23 cellular contexts compared by ENCODE assay signal in genomic region chr13:50845211-50845610, GRCh38. TPM values are rescaled to one million over a fixed set of nuclear protein-coding genes. Genes with fewer than 3 reads are reported as not detected.
DNase-seq lines count a peak whose midpoint lies in the region; ATAC-seq and TF ChIP-seq lines count a peak whose summit lies in the region.
"Had no signal": no experiment of that assay in that cellular context is flagged by ENCODE, and none has a peak within 500 bp of the region (broad histone marks: within the 10 kb centered on the region; RNA-seq: fewer than 3 reads in every experiment).

No MANE protein-coding gene starts in this region.

- H3K27ac Mint-ChIP-seq in HFFc6 = no peak overlapping the region
- H3K27ac Mint-ChIP-seq: activated naive CD4-positive, alpha-beta T cell treated with anti-CD3 and anti-CD28 coated beads, Interleukin-2, amount 50 U/mL, for 24 hours had no signal

- H3K4me1 Mint-ChIP-seq in HFFc6 (ENCODE audit: low read depth) = no peaks in the 10 kb centered on the region

- H3K9me3 Mint-ChIP-seq in HFFc6 = no peaks in the 10 kb centered on the region
- H3K9me3 Mint-ChIP-seq: activated naive CD4-positive, alpha-beta T cell treated with anti-CD3 and anti-CD28 coated beads, Interleukin-2, amount 50 U/mL, for 24 hours had no signal

- H3K4me2 ChIP-seq in fibroblast of lung (ENCODE audit: extremely low read depth, insufficient read depth, low read length) = no peak overlapping the region

- H3K27me3 ChIP-seq in fibroblast of lung (ENCODE audit: control insufficient read depth, insufficient read depth, low read length) = peaks cover 3% of the 10 kb centered on the region

- no peaks in the 10 kb centered on the region for H4K20me1 ChIP-seq in fibroblast of lung (ENCODE audit: control insufficient read depth, extremely low read depth, insufficient read depth, low read length)

- H3K79me2 ChIP-seq in fibroblast of lung (ENCODE audit: control insufficient read depth, insufficient read depth, low read length) = no peaks in the 10 kb centered on the region

- H3K9me3 ChIP-seq in fibroblast of lung (ENCODE audit: control insufficient read depth, insufficient read depth, low read depth, low read length) = no peaks in the 10 kb centered on the region
- H3K9me3 ChIP-seq: esophagus squamous epithelium, mucosa of descending colon, sigmoid colon, suprapubic skin had no signal

- H3K4me3 ChIP-seq in fibroblast of lung (replicated peaks in 1 of 4; ENCODE audit: control extremely low read depth in 1 of 4, insufficient read depth in 1 of 4, low read depth in 3 of 4, low read length in 4 of 4) (no peak overlapping the region), retinal pigment epithelial cell (ENCODE audit: low read length) (no peak overlapping the region)
- H3K4me3 ChIP-seq: esophagus squamous epithelium, mucosa of descending colon, sigmoid colon, suprapubic skin had no signal

- H3K36me3 Mint-ChIP-seq in HFFc6 (ENCODE audit: low read depth) = no peaks in the 10 kb centered on the region

- H2AFZ ChIP-seq in fibroblast of lung (ENCODE audit: low read length) = no peak overlapping the region

- no peak for ATAC-seq in HG02678 (IDR thresholded peaks at IDR 0.05; ENCODE audit: unreplicated experiment)
- ATAC-seq: HepG2, mucosa of descending colon had no signal

- H3K27me3 Mint-ChIP-seq in HFFc6 (ENCODE audit: insufficient read depth) = peaks cover 12% of the 10 kb centered on the region

- H3K9ac ChIP-seq in fibroblast of lung (ENCODE audit: insufficient read depth, low read length) = no peak overlapping the region

- H3K4me1 ChIP-seq in fibroblast of lung (ENCODE audit: control insufficient read depth, extremely low read depth, insufficient read depth, low read length) = no peaks in the 10 kb centered on the region

- no peak overlapping the region for H3K4me3 Mint-ChIP-seq in HFFc6
- H3K4me3 Mint-ChIP-seq: activated naive CD4-positive, alpha-beta T cell treated with anti-CD3 and anti-CD28 coated beads, Interleukin-2, amount 50 U/mL, for 24 hours had no signal

- H3K36me3 ChIP-seq in fibroblast of lung (ENCODE audit: control insufficient read depth, insufficient read depth, low read length) = no peaks in the 10 kb centered on the region
- H3K36me3 ChIP-seq: esophagus squamous epithelium, sigmoid colon, suprapubic skin had no signal

- TF ChIP-seq CTCF in HFFc6 (IDR thresholded peaks at IDR 0.05) (no peak), fibroblast of lung (conservative IDR thresholded peaks at IDR 0.05 in 1 of 2, IDR thresholded peaks at IDR 0.05 in 1 of 2; ENCODE audit: low read depth in 1 of 2, low read length in 2 of 2) (no peak), retinal pigment epithelial cell (conservative IDR thresholded peaks at IDR 0.05; ENCODE audit: low read depth, low read length) (no peak)

- H3K27ac ChIP-seq in fibroblast of lung (ENCODE audit: insufficient read depth, low read length) = no peak overlapping the region
- H3K27ac ChIP-seq: esophagus squamous epithelium, sigmoid colon, suprapubic skin had no signal

- DNase-seq in HFFc6 (peak; percentile 3), RPMI7951 (ENCODE audit: low read depth) (peak; percentile 51), fibroblast of lung (ENCODE audit: low read depth in 2 of 2) (peak; percentile 18 to 36), retinal pigment epithelial cell (ENCODE audit: low read depth) (peak; percentile 88), hepatic stellate cell (ENCODE audit: low spot score) (no peak), medulla oblongata (ENCODE audit: extremely low spot score) (no peak)
- DNase-seq in activated CD4-positive, alpha-beta T cell treated with anti-CD3 and anti-CD28 coated beads for 48 hours = no peak
- DNase-seq: activated CD4-positive, alpha-beta T cell treated with anti-CD3 and anti-CD28 coated beads, Interleukin-2, amount 50 U/mL, for 1 hour; activated T-cell treated with anti-CD3 and anti-CD28 coated beads for 4 hours; caudate nucleus; COR-L47; effector CD8-positive, alpha-beta T cell; esophagus squamous epithelium; GF-D8; mucosa of descending colon; NCI-H2081 treated with DMSO at 0.1 percent for 48 hours; sigmoid colon; stimulated activated CD4-positive, alpha-beta T cell treated with anti-CD3 and anti-CD28 coated beads, Interleukin-4, amount 100 ng/mL, for 1 hour had no signal

RNA-seq across cellular contexts. Expression of gene DLEU7, which starts 1.7 kb away (rescaled TPM):
- not detected for total RNA-seq in HFFc6 (2021; fragmentation: NEBNext Ultra II Directional; extraction: Animal tissue kit (Norgen Biotek cat#: 25700))
- 0.12 TPM in 1 of 2 replicates, not detected in the other for total RNA-seq in RPMI7951 (2014; rRNA removed; shearing (Covaris generic))
- not detected in 2 replicates for total RNA-seq in fibroblast of lung
- polyA plus RNA-seq in fibroblast of lung = not detected in 2 replicates
- polyA plus RNA-seq in fibroblast of lung (2012) = not detected in 2 replicates
- polyA minus RNA-seq in fibroblast of lung (ENCODE audit: low replicate concordance) = not detected in 2 replicates
- total RNA-seq: esophagus squamous epithelium, HepG2, omental fat pad, suprapubic skin had no signal
- polyA plus RNA-seq: HepG2 had no signal

Comparison
In these comparisons a context has a peak if more than half of its experiments do, and no peak if none do; other contexts are left out.
1. DNase-seq: peak in HFFc6 (single experiment), RPMI7951 (single experiment), fibroblast of lung (2 of 2) and retinal pigment epithelial cell (single experiment); none in hepatic stellate cell (single experiment), activated CD4-positive, alpha-beta T cell treated with anti-CD3 and anti-CD28 coated beads for 48 hours (single experiment) and medulla oblongata (single experiment).